In genomic region chr20:25623225-25623735, GRCh38 we compare ENCODE assay signal across 8 cellular contexts. TPM values are rescaled to one million over a fixed set of nuclear protein-coding genes. Genes with fewer than 3 reads are reported as not detected.
DNase-seq lines count a peak whose midpoint lies in the region; ATAC-seq lines count a peak whose summit lies in the region.

No MANE protein-coding gene starts in this region.

- H3K4me1 ChIP-seq in CD4-positive, alpha-beta memory T cell (ENCODE audit: insufficient read depth, low read length) = peaks cover 16% of the 10 kb centered on the region

- POLR2A ChIA-PET in CD4-positive, alpha-beta memory T cell (lab: Charles Lee; ENCODE audit: partially characterized antibody) = interaction anchor here (0.6 kb wide), 1 partner anchor 8 kb away, joined by 3 read pairs; no protein-coding TSS in a partner anchor
- POLR2A ChIA-PET in T-cell (lab: Charles Lee) = no interaction called here

- H3K36me3 ChIP-seq in CD4-positive, alpha-beta memory T cell (ENCODE audit: insufficient read depth, low read length) = no peaks in the 10 kb centered on the region

- peaks cover 0 to 4% (median 0%) of the 10 kb centered on the region in 8 donors for H3K9me3 Mint-ChIP-seq in CD4-positive, alpha-beta memory T cell
- peaks cover 2 to 5% (median 3%) of the 10 kb centered on the region in 3 donors for H3K9me3 Mint-ChIP-seq in T-cell
- H3K9me3 Mint-ChIP-seq in central memory CD8-positive, alpha-beta T cell = no peaks in the 10 kb centered on the region

- no peaks in the 10 kb centered on the region for H3K27me3 Mint-ChIP-seq in CD4-positive, alpha-beta memory T cell
- no peaks in the 10 kb centered on the region for H3K27me3 Mint-ChIP-seq in T-cell
- H3K27me3 Mint-ChIP-seq in central memory CD8-positive, alpha-beta T cell = no peaks in the 10 kb centered on the region

- peak in 3 of 5 donors; percentile 12 to 43 (median 16) for DNase-seq in CD4-positive, alpha-beta memory T cell
- DNase-seq in T-cell = peak in 14 of 34 experiments; percentile 1 to 28 (median 8)
- DNase-seq in central memory CD8-positive, alpha-beta T cell (ENCODE audit: low spot score in 2 of 2) = no peak
- peak; percentile 69 for DNase-seq in left kidney (ENCODE audit: low read depth, low spot score)
- peak; percentile 28 for DNase-seq in stimulated activated CD4-positive, alpha-beta T cell treated with anti-CD3 and anti-CD28 coated beads, Interleukin-4, amount 100 ng/mL, for 24 hours
- DNase-seq in stimulated activated naive CD4-positive, alpha-beta T cell treated with Interleukin-2 at 50 U/mL for 16 hours (lab: John Stamatoyannopoulos, UW) = no peak

- peak overlapping the region; percentile 56 to 73 for H3K4me3 ChIP-seq in CD4-positive, alpha-beta memory T cell (ENCODE audit: low read length in 2 of 2)

- intact Hi-C loops in CD4-positive, alpha-beta memory T cell (cut with micrococcal nuclease) = loop anchor here (1.0 to 5.0 kb wide), 3 partner anchors 38 to 216 kb away; partner anchors contain the start of genes GINS1, NINL and ZNF337

- H3K4me1 Mint-ChIP-seq in CD4-positive, alpha-beta memory T cell = peaks cover 14 to 25% (median 17%) of the 10 kb centered on the region in 4 donors
- peaks cover 17 to 22% (median 21%) of the 10 kb centered on the region in 3 donors for H3K4me1 Mint-ChIP-seq in T-cell
- peaks cover 23% of the 10 kb centered on the region for H3K4me1 Mint-ChIP-seq in central memory CD8-positive, alpha-beta T cell

- peak overlapping the region; percentile 92 to 97 (median 96) for H3K4me3 Mint-ChIP-seq in CD4-positive, alpha-beta memory T cell
- H3K4me3 Mint-ChIP-seq in T-cell = peak overlapping the region; percentile 90 to 93 (median 93)
- H3K4me3 Mint-ChIP-seq in central memory CD8-positive, alpha-beta T cell = peak overlapping the region; percentile 83

- no peaks in the 10 kb centered on the region for H3K27me3 ChIP-seq in CD4-positive, alpha-beta memory T cell (ENCODE audit: insufficient read depth, low read length)

- peak overlapping the region; percentile 25 to 97 (median 93) for H3K27ac Mint-ChIP-seq in CD4-positive, alpha-beta memory T cell
- H3K27ac Mint-ChIP-seq in T-cell = peak overlapping the region in 1 of 2 donors; percentile 89
- peak overlapping the region; percentile 94 for H3K27ac Mint-ChIP-seq in central memory CD8-positive, alpha-beta T cell (ENCODE audit: low read depth)

- peaks cover 0 to 5% of the 10 kb centered on the region in 2 donors for H3K36me3 Mint-ChIP-seq in CD4-positive, alpha-beta memory T cell
- H3K36me3 Mint-ChIP-seq in T-cell = peaks cover 5% of the 10 kb centered on the region
- peaks cover 11% of the 10 kb centered on the region for H3K36me3 Mint-ChIP-seq in central memory CD8-positive, alpha-beta T cell (ENCODE audit: insufficient read depth)

- CTCF ChIA-PET in CD4-positive, alpha-beta memory T cell (lab: Charles Lee; ENCODE audit: partially characterized antibody) = no interaction called here
- CTCF ChIA-PET in T-cell (lab: Charles Lee) = interaction anchor here in 1 of 2 donors (0.5 kb wide), 1 partner anchor 45 kb away, joined by 3 read pairs; no protein-coding TSS in a partner anchor

- H3K27ac ChIP-seq in CD4-positive, alpha-beta memory T cell (ENCODE audit: low read depth, low read length) = peak overlapping the region; percentile 50

- no peaks in the 10 kb centered on the region for H3K9me3 ChIP-seq in CD4-positive, alpha-beta memory T cell (ENCODE audit: control insufficient read depth in 1 of 2, low read length in 2 of 2)

- peak; percentile 17 for ATAC-seq in GM19372 (IDR thresholded peaks at IDR 0.05; ENCODE audit: low read depth, unreplicated experiment)
- ATAC-seq in HG03442 (IDR thresholded peaks at IDR 0.05; ENCODE audit: unreplicated experiment) = peak; percentile 18
- ATAC-seq in T-cell (replicated peaks in 1 of 4) = peak in 3 of 4 experiments; percentile 5 to 23 (median 17)
- no peak for ATAC-seq in central memory CD8-positive, alpha-beta T cell (replicated peaks; ENCODE audit: extremely low read depth, poor library complexity, severe bottlenecking)

RNA-seq across cellular contexts. Expression of gene NANP, which starts 0.5 kb away (rescaled TPM):
- total RNA-seq in CD4-positive, alpha-beta memory T cell = 1 to 10 TPM; 1.9 to 2.0 TPM
- 1 to 10 TPM; 1.6 TPM for polyA plus RNA-seq in CD4-positive, alpha-beta memory T cell
- total RNA-seq in T-cell = 1 to 10 TPM in 4 of 5 donors, under 1 TPM in 1; 0.96 to 1.9 (median 1.7) TPM

RNA-seq across cellular contexts. Expression of gene NINL, which starts 37.9 kb away (rescaled TPM):
- 1 to 10 TPM; 3.4 to 4.0 TPM for total RNA-seq in CD4-positive, alpha-beta memory T cell
- under 1 TPM in 1 of 2 donors, not detected in 1; 0.36 TPM for polyA plus RNA-seq in CD4-positive, alpha-beta memory T cell
- total RNA-seq in T-cell = 1 to 10 TPM; 1.3 to 4.8 (median 2.7) TPM

Comparison
In these comparisons a context has a peak if more than half of its experiments do, and no peak if none do; other contexts are left out.
1. DNase-seq: peak in CD4-positive, alpha-beta memory T cell (3 of 5), left kidney (single experiment) and stimulated activated CD4-positive, alpha-beta T cell treated with anti-CD3 and anti-CD28 coated beads, Interleukin-4, amount 100 ng/mL, for 24 hours (single experiment); none in central memory CD8-positive, alpha-beta T cell (0 of 2) and stimulated activated naive CD4-positive, alpha-beta T cell treated with Interleukin-2 at 50 U/mL for 16 hours (single experiment).
2. Peak in every context shown above with its lines, with median percentiles within 50 percentile points of each other: H3K4me3 Mint-ChIP-seq.